ENCODE assay signal across 1 cellular context in the genomic region with DNA sequence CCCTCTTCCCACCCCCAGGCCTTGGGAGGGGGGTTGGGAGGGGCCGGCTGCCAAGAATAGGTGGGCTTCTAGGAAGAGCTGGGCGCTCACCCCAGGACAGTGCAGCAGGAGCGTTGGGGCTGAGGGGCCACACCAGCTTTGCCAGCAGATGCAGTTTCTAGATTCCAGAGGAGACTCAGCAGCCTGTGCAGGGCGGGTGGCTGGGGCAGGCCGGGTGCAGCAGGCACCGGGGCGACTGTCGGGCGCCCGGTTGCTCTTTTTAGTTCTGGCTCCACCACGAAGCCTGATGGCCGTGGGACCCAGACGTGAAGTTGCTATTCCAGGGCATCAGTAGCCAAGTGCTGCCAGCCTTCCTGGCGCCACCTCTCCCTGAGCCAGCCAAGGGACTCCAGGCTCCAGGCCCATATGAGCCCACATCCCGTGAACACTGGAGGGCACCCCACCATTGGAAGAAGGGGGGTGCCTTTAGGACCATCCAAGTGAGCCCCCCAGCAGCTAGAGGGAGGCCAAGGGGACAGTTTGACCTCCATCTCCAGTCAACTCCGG.
TF ChIP-seq lines count a peak whose summit lies in the region.

No MANE protein-coding gene starts in this region.

TF ChIP-seq in GM12878, 131 proteins besides CTCF, POLR2A, EP300 and RAD21:
- TF ChIP-seq RAD51 (IDR thresholded peaks at IDR 0.05) = no peak
- no peak for TF ChIP-seq ATF3 (IDR thresholded peaks at IDR 0.05; ENCODE audit: borderline replicate concordance, extremely low read depth, low read depth, low read length)
- no peak for TF ChIP-seq LARP7 (IDR thresholded peaks at IDR 0.05)
- no peak for TF ChIP-seq CHD4 (IDR thresholded peaks at IDR 0.05)
- TF ChIP-seq KAT2A (conservative IDR thresholded peaks at IDR 0.05; ENCODE audit: control insufficient read depth, low read depth, low read length) = no peak
- TF ChIP-seq NFXL1 (IDR thresholded peaks at IDR 0.05; ENCODE audit: borderline replicate concordance) = no peak
- TF ChIP-seq, protein P1, sequence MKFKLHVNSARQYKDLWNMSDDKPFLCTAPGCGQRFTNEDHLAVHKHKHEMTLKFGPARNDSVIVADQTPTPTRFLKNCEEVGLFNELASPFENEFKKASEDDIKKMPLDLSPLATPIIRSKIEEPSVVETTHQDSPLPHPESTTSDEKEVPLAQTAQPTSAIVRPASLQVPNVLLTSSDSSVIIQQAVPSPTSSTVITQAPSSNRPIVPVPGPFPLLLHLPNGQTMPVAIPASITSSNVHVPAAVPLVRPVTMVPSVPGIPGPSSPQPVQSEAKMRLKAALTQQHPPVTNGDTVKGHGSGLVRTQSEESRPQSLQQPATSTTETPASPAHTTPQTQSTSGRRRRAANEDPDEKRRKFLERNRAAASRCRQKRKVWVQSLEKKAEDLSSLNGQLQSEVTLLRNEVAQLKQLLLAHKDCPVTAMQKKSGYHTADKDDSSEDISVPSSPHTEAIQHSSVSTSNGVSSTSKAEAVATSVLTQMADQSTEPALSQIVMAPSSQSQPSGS (IDR thresholded peaks at IDR 0.05; ENCODE audit: low read length) = no peak
- TF ChIP-seq SP1 (IDR thresholded peaks at IDR 0.05; ENCODE audit: low read depth, low read length) = no peak
- TF ChIP-seq ZNF217 (IDR thresholded peaks at IDR 0.05) = no peak
- TF ChIP-seq TARDBP (IDR thresholded peaks at IDR 0.05; ENCODE audit: borderline replicate concordance) = no peak
- TF ChIP-seq ASH2L (IDR thresholded peaks at IDR 0.05; ENCODE audit: borderline replicate concordance, low read depth) = no peak
- TF ChIP-seq CEBPB (IDR thresholded peaks at IDR 0.05; ENCODE audit: borderline replicate concordance in 1 of 2, low read depth in 2 of 2, low read length in 2 of 2) = no peak
- TF ChIP-seq POLR2AphosphoS5 (IDR thresholded peaks at IDR 0.05; ENCODE audit: low read length) = no peak
- TF ChIP-seq BHLHE40 (IDR thresholded peaks at IDR 0.05; ENCODE audit: borderline replicate concordance in 1 of 2, low read depth in 2 of 2, low read length in 1 of 2) = no peak
- TF ChIP-seq WRNIP1 (IDR thresholded peaks at IDR 0.05; ENCODE audit: borderline replicate concordance, low read depth, low read length) = no peak
TF ChIP-seq in GM12878: peak in this region for 0.
